ENCODE assay signal across 22 cellular contexts in the genomic region with DNA sequence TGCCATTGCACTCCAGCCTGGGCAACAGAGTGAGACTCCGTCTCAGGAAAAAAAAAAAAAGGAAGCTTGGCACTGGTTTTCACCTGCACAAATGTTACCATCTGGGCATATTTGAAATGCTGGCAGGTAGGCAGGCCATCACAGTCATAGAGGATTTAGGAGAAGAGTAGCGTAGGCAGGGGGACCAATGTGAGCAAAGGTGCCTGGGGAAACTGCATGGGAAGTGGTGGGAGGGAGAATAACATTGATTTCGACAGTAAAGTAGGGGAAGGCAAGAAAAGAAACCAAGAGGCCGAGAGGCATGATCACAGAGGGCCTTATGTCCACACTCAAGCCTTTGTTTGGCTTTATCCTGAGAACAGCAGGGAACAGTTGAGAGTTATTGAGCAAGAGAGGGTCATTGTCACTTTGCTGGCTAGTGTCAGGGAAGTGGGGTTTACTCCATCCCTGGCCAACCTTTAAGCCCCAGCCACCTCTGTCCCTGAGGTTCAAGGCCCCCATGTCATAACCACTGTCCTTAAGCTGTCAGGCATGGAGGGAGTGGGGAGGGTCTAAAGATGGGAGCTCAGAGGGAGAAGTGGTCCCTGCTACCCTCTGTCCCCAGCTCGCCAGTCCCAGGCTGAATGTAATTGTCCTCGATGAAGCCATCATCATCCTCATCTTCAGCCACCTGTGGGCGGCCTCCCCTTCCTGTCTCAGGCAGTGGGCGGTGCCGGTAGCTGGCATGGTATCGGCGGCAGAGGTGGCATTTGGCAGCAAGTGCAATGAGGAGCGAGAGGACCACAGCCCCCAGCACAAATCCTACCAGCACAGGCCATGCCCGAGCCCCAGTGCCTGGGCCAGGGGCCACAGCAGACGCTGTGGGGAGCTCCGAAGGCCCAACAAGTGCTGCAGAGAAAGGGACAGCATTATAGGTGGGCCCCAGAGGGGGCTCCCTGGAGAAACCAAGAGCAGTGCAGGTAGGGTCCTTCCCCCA. TPM values are rescaled to one million over a fixed set of nuclear protein-coding genes. Genes with fewer than 3 reads are reported as not detected.
DNase-seq lines count a peak whose midpoint lies in the region; ATAC-seq and TF ChIP-seq lines count a peak whose summit lies in the region.
"Had no signal": no experiment of that assay in that cellular context is flagged by ENCODE, and none has a peak within 500 bp of the region (broad histone marks: within the 10 kb centered on the region; RNA-seq: fewer than 3 reads in every experiment).

No MANE protein-coding gene starts in this region.

- H3K9me3 ChIP-seq in Caco-2, result no peaks in the 10 kb centered on the region
- H3K9me3 ChIP-seq in PC-9 (ENCODE audit: insufficient read depth, low read depth), result no peaks in the 10 kb centered on the region
- H3K9me3 ChIP-seq: thoracic aorta had no signal

- DNase-seq in Caco-2 (no peak), PC-9 (no peak), inferior parietal cortex (ENCODE audit: extremely low spot score) (peak; percentile 15), progenitor cell of endocrine pancreas (ENCODE audit: low spot score, unreplicated experiment) (no peak), NCI-H526 treated with DMSO at 0.1 percent for 48 hours (lab: John Stamatoyannopoulos, UW) (no peak), Right ventricle myocardium superior (no peak), erythroblast (lab: John Stamatoyannopoulos, UW) (no peak)
- DNase-seq in activated CD8-positive, alpha-beta memory T cell treated with anti-CD3 and anti-CD28 coated beads for 24 hours, result no peak
- DNase-seq: activated CD4-positive, CD25-positive, alpha-beta regulatory T cell; DMS 273 treated with DMSO at 0.1 percent for 48 hours; effector CD8-positive, alpha-beta T cell; GF-D8; mesenchymal stem cell; NCI-H2171; stimulated activated CD4-positive, alpha-beta T cell treated with anti-CD3 and anti-CD28 coated beads, Interleukin-12 subunit alpha, Interleukin-12 subunit beta, amount 100 ng/mL, for 4 hours; T-helper 2 cell had no signal

- BruUV-seq in Caco-2 (replicated peaks; lab: Mats Ljungman, UMichigan) (TSS peak; percentile 22), PC-9 (replicated peaks; lab: Mats Ljungman, UMichigan) (TSS peak; percentile 15)

- no peaks in the 10 kb centered on the region for H3K9me3 Mint-ChIP-seq in Caco-2 (ENCODE audit: unreplicated experiment)
- H3K9me3 Mint-ChIP-seq in progenitor cell of endocrine pancreas (ENCODE audit: low read depth), result no peaks in the 10 kb centered on the region
- H3K9me3 Mint-ChIP-seq: activated T-helper 2 cell treated with anti-CD3 and anti-CD28 coated beads, Interferon-gamma antibody, Interleukin-2, Interleukin-4, amounts not matched to agents 10 μg/mL and 5 μg/mL and 100 μg/mL, durations not matched to agents 14 hours and 24 hours and 36 hours; nephron had no signal

- POLR2A ChIA-PET in Caco-2 (lab: Charles Lee), result no interaction called here
- POLR2A ChIA-PET in PC-9 (lab: Charles Lee; ENCODE audit: unreplicated experiment), result interaction anchor here (0.6 kb wide), 1 partner anchor 108 kb away, joined by 4 read pairs; no protein-coding TSS in a partner anchor

- H3K4me1 Mint-ChIP-seq in Caco-2 (ENCODE audit: low read depth, unreplicated experiment) (peaks cover 15% of the 10 kb centered on the region), progenitor cell of endocrine pancreas (ENCODE audit: low read depth) (peaks cover 41% of the 10 kb centered on the region)
- H3K4me1 Mint-ChIP-seq: nephron had no signal

- TF ChIP-seq CTCF in Caco-2 (IDR thresholded peaks at IDR 0.05; ENCODE audit: insufficient read depth in 1 of 2, low read depth in 1 of 2, low read length in 1 of 2, severe bottlenecking in 1 of 2, unreplicated experiment in 1 of 2), result no peak
- TF ChIP-seq CTCF in PC-9 (conservative IDR thresholded peaks at IDR 0.05), result no peak
- TF ChIP-seq CTCF in progenitor cell of endocrine pancreas (IDR thresholded peaks at IDR 0.05; ENCODE audit: unreplicated experiment), result no peak

- no peaks in the 10 kb centered on the region; the same call in 1 of the 2 replicates for H3F3A ChIP-seq in PC-9 (ENCODE audit: insufficient read depth, low read depth)

- H2AFZ ChIP-seq in PC-9, result no peak overlapping the region

- peaks cover 20% of the 10 kb centered on the region for H3K79me2 ChIP-seq in PC-9 (ENCODE audit: low read depth)

- peaks cover 23% of the 10 kb centered on the region for H3K4me1 ChIP-seq in Caco-2
- H3K4me1 ChIP-seq in PC-9 (replicated peaks; ENCODE audit: insufficient read depth), result peaks cover 22% of the 10 kb centered on the region

- no peaks in the 10 kb centered on the region for H4K20me1 ChIP-seq in PC-9 (ENCODE audit: insufficient read depth)

- no peak overlapping the region for H3K27ac ChIP-seq in PC-9
- H3K27ac ChIP-seq: C4-2B, thoracic aorta had no signal

- no peaks in the 10 kb centered on the region for H3K27me3 Mint-ChIP-seq in Caco-2 (ENCODE audit: insufficient read depth, unreplicated experiment)
- H3K27me3 Mint-ChIP-seq in progenitor cell of endocrine pancreas, result no peaks in the 10 kb centered on the region

- intact Hi-C loops in Caco-2 (cut with micrococcal nuclease; ENCODE audit: unreplicated experiment) (loop anchor here (10.0 kb wide), 1 partner anchor 48 kb away; no protein-coding TSS in a partner anchor), PC-9 (cut with micrococcal nuclease; ENCODE audit: unreplicated experiment) (no loop called here), Right ventricle myocardium superior (cut with DNase I) (no loop called here)

- no peak for TF ChIP-seq POLR2A in erythroblast (IDR thresholded peaks at IDR 0.05; ENCODE audit: low read length)

- CTCF ChIA-PET in Caco-2 (lab: Charles Lee) (no interaction called here), PC-9 (lab: Charles Lee) (interaction anchor here (0.6 kb wide), 1 partner anchor 1346 kb away, joined by 4 read pairs; no protein-coding TSS in a partner anchor)

- H3K36me3 ChIP-seq in Caco-2 (ENCODE audit: control insufficient read depth, insufficient read depth, low read length) (no peaks in the 10 kb centered on the region; the same call in none of the 2 replicates), PC-9 (ENCODE audit: low read depth) (no peaks in the 10 kb centered on the region)
- H3K36me3 ChIP-seq: thoracic aorta had no signal

- no peak for ATAC-seq in Right ventricle myocardium superior (ENCODE audit: poor library complexity)

- H3K4me3 Mint-ChIP-seq in Caco-2 (ENCODE audit: unreplicated experiment) (no peak overlapping the region), progenitor cell of endocrine pancreas (ENCODE audit: low read depth) (peak overlapping the region; percentile 11)
- H3K4me3 Mint-ChIP-seq: nephron had no signal

- H3K4me2 ChIP-seq in PC-9, result no peak overlapping the region

- H3K27ac Mint-ChIP-seq in Caco-2 (ENCODE audit: unreplicated experiment), result no peak overlapping the region
- peak overlapping the region; percentile 74 for H3K27ac Mint-ChIP-seq in progenitor cell of endocrine pancreas
- H3K27ac Mint-ChIP-seq: activated T-helper 2 cell treated with anti-CD3 and anti-CD28 coated beads, Interferon-gamma antibody, Interleukin-2, Interleukin-4, amounts not matched to agents 10 μg/mL and 5 μg/mL and 100 μg/mL, durations not matched to agents 14 hours and 24 hours and 36 hours had no signal

- no peaks in the 10 kb centered on the region for H3K9me2 ChIP-seq in PC-9 (ENCODE audit: insufficient read depth)

- peaks cover 5% of the 10 kb centered on the region for H3K36me3 Mint-ChIP-seq in Caco-2 (ENCODE audit: insufficient read depth, unreplicated experiment)
- peaks cover 19% of the 10 kb centered on the region for H3K36me3 Mint-ChIP-seq in progenitor cell of endocrine pancreas (ENCODE audit: insufficient read depth)

- H3K27me3 ChIP-seq in Caco-2 (replicated peaks; ENCODE audit: control insufficient read depth, insufficient read depth, low read length) (no peaks in the 10 kb centered on the region), PC-9 (ENCODE audit: insufficient read depth, low read depth) (no peaks in the 10 kb centered on the region)

- H3K4me3 ChIP-seq in Caco-2 (ENCODE audit: low read depth, low read length) (no peak overlapping the region), PC-9 (no peak overlapping the region)
- H3K4me3 ChIP-seq: thoracic aorta had no signal

RNA-seq across cellular contexts. Expression of a gene that starts 2.9 kb away (rescaled TPM):
- total RNA-seq in Caco-2 (2022) (7.8 and 9.6 TPM in 2 replicates), PC-9 (2021) (23.3 and 29.3 TPM in 2 replicates), progenitor cell of endocrine pancreas (31.4 and 34.3 TPM in 2 replicates), Right ventricle myocardium superior (not detected)
- total RNA-seq: activated T-helper 2 cell treated with anti-CD3 and anti-CD28 coated beads, Interferon-gamma antibody, Interleukin-2, Interleukin-4, amounts not matched to agents 10 μg/mL and 5 μg/mL and 100 μg/mL, durations not matched to agents 14 hours and 24 hours and 36 hours; pulmonary artery endothelial cell; thoracic aorta had no signal

RNA-seq across cellular contexts. Expression of a gene that starts 12.7 kb away (rescaled TPM):
- 22.8 and 25.9 TPM in 2 replicates for total RNA-seq in Caco-2 (2022)
- 55.6 and 58.0 TPM in 2 replicates for total RNA-seq in PC-9 (2021)
- total RNA-seq in progenitor cell of endocrine pancreas, result 38.7 and 41.1 TPM in 2 replicates
- not detected for total RNA-seq in Right ventricle myocardium superior
- total RNA-seq: activated T-helper 2 cell treated with anti-CD3 and anti-CD28 coated beads, Interferon-gamma antibody, Interleukin-2, Interleukin-4, amounts not matched to agents 10 μg/mL and 5 μg/mL and 100 μg/mL, durations not matched to agents 14 hours and 24 hours and 36 hours; pulmonary artery endothelial cell had no signal

RNA-seq across cellular contexts. Expression of a gene that starts 18.3 kb away (rescaled TPM):
- total RNA-seq in Caco-2 (2022) (not detected in 2 replicates), PC-9 (2021) (not detected in 2 replicates), progenitor cell of endocrine pancreas (0.53 and 1.2 TPM in 2 replicates), Right ventricle myocardium superior (18.5 TPM)
- total RNA-seq: HT-29 had no signal

RNA-seq across cellular contexts. Expression of a gene that starts 55.1 kb away (rescaled TPM):
- 0.49 TPM in 1 of 2 replicates, not detected in the other for total RNA-seq in Caco-2 (2022)
- total RNA-seq in PC-9 (2021), result 0.76 and 1.6 TPM in 2 replicates
- total RNA-seq in progenitor cell of endocrine pancreas, result 0.31 TPM in 1 of 2 replicates, not detected in the other
- total RNA-seq in Right ventricle myocardium superior, result 0.40 TPM
- total RNA-seq: activated T-helper 2 cell treated with anti-CD3 and anti-CD28 coated beads, Interferon-gamma antibody, Interleukin-2, Interleukin-4, amounts not matched to agents 10 μg/mL and 5 μg/mL and 100 μg/mL, durations not matched to agents 14 hours and 24 hours and 36 hours; pulmonary artery endothelial cell; thoracic aorta had no signal

Comparison
In these comparisons a context has a peak if more than half of its experiments do, and no peak if none do; other contexts are left out.
1. RNA of a gene that starts 12.7 kb away (total RNA-seq): 55.6 to 58.0 TPM in PC-9, 38.7 to 41.1 TPM in progenitor cell of endocrine pancreas and 22.8 to 25.9 TPM in Caco-2; not detected in Right ventricle myocardium superior (single experiment); every median in the first group is over 10 times any median in the second.